ENCODE assay signal across 1 cellular context in genomic region chr9:69346596-69347390, GRCh38.
TF ChIP-seq lines count a peak whose summit lies in the region.

No MANE protein-coding gene starts in this region.

TF ChIP-seq in H1, 55 proteins besides CTCF, POLR2A, EP300 and RAD21:
- TF ChIP-seq POU5F1 (IDR thresholded peaks at IDR 0.05; ENCODE audit: low read depth, low read length) = no peak
- TF ChIP-seq KDM5A (IDR thresholded peaks at IDR 0.05; ENCODE audit: low read length) = no peak
- no peak for TF ChIP-seq RXRA (IDR thresholded peaks at IDR 0.05; ENCODE audit: insufficient read depth, low read depth, low read length)
- TF ChIP-seq SIX5 (IDR thresholded peaks at IDR 0.05; ENCODE audit: low read depth, low read length) = no peak
- no peak for TF ChIP-seq RBBP5 (IDR thresholded peaks at IDR 0.05; ENCODE audit: borderline replicate concordance, low read depth, low read length)
- TF ChIP-seq SIN3A (conservative IDR thresholded peaks at IDR 0.05 in 1 of 2, IDR thresholded peaks at IDR 0.05 in 1 of 2; ENCODE audit: low read depth in 1 of 2, low read length in 2 of 2) = no peak
- no peak for TF ChIP-seq HDAC2 (IDR thresholded peaks at IDR 0.05; ENCODE audit: borderline replicate concordance in 1 of 2, low read depth in 2 of 2, low read length in 2 of 2)
- no peak for TF ChIP-seq USF2 (IDR thresholded peaks at IDR 0.05; ENCODE audit: low read length)
- no peak for TF ChIP-seq SAP30 (IDR thresholded peaks at IDR 0.05; ENCODE audit: insufficient read depth, insufficient replicate concordance, low read length)
- no peak for TF ChIP-seq CEBPB (IDR thresholded peaks at IDR 0.05; ENCODE audit: low read depth, low read length)
- TF ChIP-seq SP2 (IDR thresholded peaks at IDR 0.05; ENCODE audit: low read length) = no peak
- TF ChIP-seq SUZ12 (IDR thresholded peaks at IDR 0.05; ENCODE audit: low read length) = no peak
- TF ChIP-seq SRF (IDR thresholded peaks at IDR 0.05; ENCODE audit: low read depth, low read length) = no peak
- no peak for TF ChIP-seq KDM1A (IDR thresholded peaks at IDR 0.05; ENCODE audit: borderline replicate concordance, low read length)
- TF ChIP-seq CREB1 (IDR thresholded peaks at IDR 0.05) = no peak
- TF ChIP-seq POLR2AphosphoS5 (IDR thresholded peaks at IDR 0.05; ENCODE audit: low read depth, low read length) = no peak
- TF ChIP-seq FOSL1 (IDR thresholded peaks at IDR 0.05; ENCODE audit: insufficient read depth, low read depth, low read length) = no peak
